ENCODE assay signal across 21 cellular contexts in genomic region chr3:155064920-155065319, GRCh38. TPM values are rescaled to one million over a fixed set of nuclear protein-coding genes. Genes with fewer than 3 reads are reported as not detected.
A peak's percentile ranks its signal among the peaks of the same experiment; 100 is the strongest.
DNase-seq lines count a peak whose midpoint lies in the region; ATAC-seq and TF ChIP-seq lines count a peak whose summit lies in the region.
"Had no signal": no experiment of that assay in that cellular context is flagged by ENCODE, and none has a peak within 500 bp of the region (broad histone marks: within the 10 kb centered on the region; RNA-seq: fewer than 3 reads in every experiment).

No MANE protein-coding gene starts in this region.

- H3K27ac ChIP-seq in DOHH2 (ENCODE audit: low read depth, low read length) (peak overlapping the region; percentile 60), OCI-LY7 (ENCODE audit: low read depth, low read length, poor library complexity, severe bottlenecking) (no peak overlapping the region), psoas muscle (peak overlapping the region; percentile 78)
- H3K27ac ChIP-seq: C4-2B, cardiac muscle cell had no signal

- TF ChIP-seq CTCF in DOHH2 (IDR thresholded peaks at IDR 0.05; ENCODE audit: low read depth, low read length, poor library complexity, severe bottlenecking) (no peak), OCI-LY7 (conservative IDR thresholded peaks at IDR 0.05; ENCODE audit: low read length) (no peak), fibroblast of mammary gland (conservative IDR thresholded peaks at IDR 0.05; ENCODE audit: control insufficient read depth, insufficient read depth, low read depth, low read length) (no peak), psoas muscle (IDR thresholded peaks at IDR 0.05) (no peak)

- 69 to 77% (median 74%) methylated on average over 1 of the region's 1 CpG for WGBS in psoas muscle, 3 donors

- intact Hi-C loops in OCI-LY7 (cut with micrococcal nuclease; ENCODE audit: unreplicated experiment) = no loop called here
- intact Hi-C loops in psoas muscle (cut with DNase I) = loop anchor here in 1 of 2 donors (5.0 kb wide), 1 partner anchor 167 kb away; no protein-coding TSS in a partner anchor

- POLR2A ChIA-PET in OCI-LY7 (lab: Charles Lee) = interaction anchor here (0.6 to 1.7 kb wide), 7 partner anchors 14 to 220 kb away, joined by 3 to 6 read pairs (median 4); no protein-coding TSS in a partner anchor

- peaks cover 32% of the 10 kb centered on the region for H3K4me1 ChIP-seq in DOHH2 (ENCODE audit: control insufficient read depth, low read length)
- H3K4me1 ChIP-seq in OCI-LY7 (ENCODE audit: insufficient read depth, low read length, poor library complexity, severe bottlenecking) = peaks cover 16% of the 10 kb centered on the region
- H3K4me1 ChIP-seq in psoas muscle = peaks cover 13% of the 10 kb centered on the region

- H3K9me2 ChIP-seq in DOHH2 (replicated peaks; ENCODE audit: control insufficient read depth, low read length) = no peaks in the 10 kb centered on the region
- H3K9me2 ChIP-seq in OCI-LY7 (ENCODE audit: insufficient read depth, low read length) = no peaks in the 10 kb centered on the region

- H3K36me3 ChIP-seq in DOHH2 (ENCODE audit: control insufficient read depth, low read length) (no peaks in the 10 kb centered on the region), OCI-LY7 (ENCODE audit: insufficient read depth, low read length) (no peaks in the 10 kb centered on the region), psoas muscle (ENCODE audit: insufficient read depth in 1 of 2, low read depth in 1 of 2) (no peaks in the 10 kb centered on the region)
- H3K36me3 ChIP-seq: cardiac muscle cell, MG63 had no signal

- CTCF ChIA-PET in OCI-LY7 (lab: Charles Lee; ENCODE audit: unreplicated experiment) = no interaction called here

- H3K4me3 ChIP-seq in DOHH2 (ENCODE audit: low read length) (peak overlapping the region; percentile 40; the same call in 1 of the 2 replicates), OCI-LY7 (ENCODE audit: low read depth, low read length, poor library complexity, severe bottlenecking) (no peak overlapping the region), fibroblast of mammary gland (ENCODE audit: control insufficient read depth, low read depth, low read length) (no peak overlapping the region), psoas muscle (no peak overlapping the region)
- H3K4me3 ChIP-seq: cardiac muscle cell, MG63 had no signal

- H3K79me2 ChIP-seq in DOHH2 (ENCODE audit: control insufficient read depth, low read length) = no peaks in the 10 kb centered on the region
- no peaks in the 10 kb centered on the region for H3K79me2 ChIP-seq in OCI-LY7 (ENCODE audit: insufficient read depth, low read depth, low read length)

- no TSS peak for BruUV-seq in OCI-LY7 (replicated peaks; lab: Mats Ljungman, UMichigan)

- H2AFZ ChIP-seq in OCI-LY7 (ENCODE audit: low read length) = peak overlapping the region; percentile 56

- H3K4me2 ChIP-seq in DOHH2 (ENCODE audit: low read length) = peak overlapping the region; percentile 66
- no peak overlapping the region for H3K4me2 ChIP-seq in OCI-LY7 (ENCODE audit: low read length)

- peaks cover 5% of the 10 kb centered on the region; the same call in 1 of the 2 replicates for H3F3A ChIP-seq in DOHH2 (ENCODE audit: control insufficient read depth, insufficient read depth)

- DNase-seq in OCI-LY7 (ENCODE audit: low spot score) = no peak
- DNase-seq in fibroblast of mammary gland (ENCODE audit: low read depth) = peak; percentile 59
- DNase-seq in psoas muscle = no peak
- DNase-seq in NCI-H2029 (lab: John Stamatoyannopoulos, UW) = no peak
- DNase-seq in globus pallidus (ENCODE audit: low spot score) = no peak
- DNase-seq: activated CD4-positive, alpha-beta T cell treated with anti-CD3 and anti-CD28 coated beads for 1 hour; activated CD8-positive, alpha-beta memory T cell treated with anti-CD3 and anti-CD28 coated beads, Interleukin-2, amount 10 ng/mL, durations not matched to agents 7 days and 5 days; activated naive CD8-positive, alpha-beta T cell treated with anti-CD3 and anti-CD28 coated beads, Interleukin-2, amount 50 U/mL, for 24 hours; GOT3; islet precursor cell; naive thymus-derived CD4-positive, alpha-beta T cell; NCI-H1694; posterior cingulate gyrus; RPMI8226 had no signal

- H4K20me1 ChIP-seq in DOHH2 (ENCODE audit: control insufficient read depth, insufficient read depth, low read depth, low read length) (no peaks in the 10 kb centered on the region), OCI-LY7 (ENCODE audit: insufficient read depth, low read length) (no peaks in the 10 kb centered on the region)

- H3K9me3 ChIP-seq in DOHH2 (ENCODE audit: control insufficient read depth, insufficient read depth, low read length) (no peaks in the 10 kb centered on the region), OCI-LY7 (ENCODE audit: low read length) (no peaks in the 10 kb centered on the region), psoas muscle (no peaks in the 10 kb centered on the region)
- H3K9me3 ChIP-seq: MG63 had no signal

- ATAC-seq in psoas muscle = peak; percentile 32 to 83 (median 74)
- ATAC-seq in GM18517 (IDR thresholded peaks at IDR 0.05; ENCODE audit: unreplicated experiment) = no peak
- ATAC-seq in HG03521 (IDR thresholded peaks at IDR 0.05; ENCODE audit: unreplicated experiment) = no peak
- ATAC-seq: activated CD8-positive, alpha-beta memory T cell treated with anti-CD3 and anti-CD28 coated beads, Interleukin-2, amount 10 ng/mL, durations not matched to agents 7 days and 5 days; activated naive CD8-positive, alpha-beta T cell treated with anti-CD3 and anti-CD28 coated beads, Interleukin-2, amount 50 U/mL, for 24 hours had no signal

- H3K27me3 ChIP-seq in DOHH2 (ENCODE audit: control insufficient read depth, low read length) = no peaks in the 10 kb centered on the region
- no peaks in the 10 kb centered on the region for H3K27me3 ChIP-seq in psoas muscle (ENCODE audit: insufficient read depth in 3 of 3, low read length in 2 of 3)
- H3K27me3 ChIP-seq: cardiac muscle cell, MG63 had no signal

RNA-seq across cellular contexts. Expression of gene MME, which starts 15.2 kb away (rescaled TPM):
- 118 TPM in 2 replicates for total RNA-seq in OCI-LY7 (2014; rRNA removed; shearing (Covaris generic))
- total RNA-seq in OCI-LY7 (2022) (84.4 and 117 TPM in 2 replicates), psoas muscle (10 to 100 TPM; 25.6 to 44.1 (median 41.4) TPM)
- 10 to 100 TPM; 10.3 to 38.5 (median 17.5) TPM for polyA plus RNA-seq in psoas muscle
- total RNA-seq: A673; activated CD8-positive, alpha-beta memory T cell treated with anti-CD3 and anti-CD28 coated beads, Interleukin-2, amount 10 ng/mL, durations not matched to agents 7 days and 5 days had no signal
- polyA plus RNA-seq: naive thymus-derived CD4-positive, alpha-beta T cell had no signal

Comparison
In these comparisons a context has a peak if more than half of its experiments do, and no peak if none do; other contexts are left out.
1. ATAC-seq: peak in psoas muscle (4 of 4); none in GM18517 (single experiment) and HG03521 (single experiment).